ENCODE assay signal across 4 cellular contexts in the genomic region with DNA sequence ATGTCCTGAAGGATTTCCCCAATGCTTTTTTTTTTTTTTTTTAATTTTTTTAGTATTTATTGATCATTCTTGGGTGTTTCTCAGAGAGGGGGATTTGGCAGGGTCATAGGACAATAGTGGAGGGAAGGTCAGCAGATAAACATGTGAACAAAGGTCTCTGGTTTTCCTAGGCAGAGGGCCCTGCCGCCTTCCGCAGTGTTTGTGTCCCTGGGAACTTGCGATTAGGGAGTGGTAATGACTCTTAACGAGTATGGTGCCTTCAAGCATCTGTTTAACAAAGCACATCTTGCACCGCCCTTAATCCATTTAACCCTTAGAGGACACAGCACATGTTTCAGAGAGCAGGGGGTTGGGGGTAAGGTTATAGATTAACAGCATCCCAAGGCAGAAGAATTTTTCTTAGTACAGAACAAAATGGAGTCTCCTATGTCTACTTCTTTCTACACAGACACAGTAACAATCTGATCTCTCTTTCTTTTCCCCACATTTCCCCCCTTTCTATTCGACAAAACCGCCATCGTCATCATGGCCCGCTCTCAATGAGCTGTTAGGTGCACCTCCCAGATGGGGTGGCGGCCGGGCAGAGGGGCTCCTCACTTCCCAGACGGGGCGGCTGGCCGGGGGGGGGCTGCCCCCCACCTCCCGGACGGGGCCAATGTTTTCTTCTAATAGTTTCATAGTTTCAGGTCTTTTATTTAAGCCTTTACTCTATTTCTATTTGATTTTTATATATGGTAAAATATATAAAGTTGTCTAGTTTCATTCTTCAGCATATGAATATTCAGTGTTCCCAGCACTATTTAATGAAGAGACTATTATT. TPM values are rescaled to one million over a fixed set of nuclear protein-coding genes. Genes with fewer than 3 reads are reported as not detected.
"Had no signal": no experiment of that assay in that cellular context is flagged by ENCODE, and none has a peak within 500 bp of the region (broad histone marks: within the 10 kb centered on the region; RNA-seq: fewer than 3 reads in every experiment).

No MANE protein-coding gene starts in this region.

RNA-seq across cellular contexts. Expression of gene NNAT, which starts 29.3 kb away (rescaled TPM):
- total RNA-seq: lung microvascular endothelial cell; naive thymus-derived CD8-positive, alpha-beta T cell; osteoblast; smooth muscle cell had no signal
